Comparison of ENCODE assay signal across 1 cellular context in genomic region chr16:74742051-74742481, GRCh38.
TF ChIP-seq lines count a peak whose summit lies in the region.

No MANE protein-coding gene starts in this region.

TF ChIP-seq in GM23338, 12 proteins besides CTCF, POLR2A, EP300 and RAD21 (continued from another document):
- TF ChIP-seq ZNF462 (CRISPR knock-in tag; IDR thresholded peaks at IDR 0.05) (no peak), REST (IDR thresholded peaks at IDR 0.05; ENCODE audit: unreplicated experiment) (no peak), NANOG (IDR thresholded peaks at IDR 0.05; ENCODE audit: borderline replicate concordance) (no peak), JUNB (IDR thresholded peaks at IDR 0.05; ENCODE audit: unreplicated experiment) (no peak), EZH2phosphoT487 (IDR thresholded peaks at IDR 0.05; ENCODE audit: unreplicated experiment) (no peak), ZNF114 (CRISPR knock-in tag; IDR thresholded peaks at IDR 0.05) (no peak), ZNF331 (CRISPR knock-in tag; IDR thresholded peaks at IDR 0.05; ENCODE audit: low read depth) (no peak), POLR2AphosphoS5 (IDR thresholded peaks at IDR 0.05; ENCODE audit: low read depth) (no peak)
